Comparison of ENCODE assay signal across 8 cellular contexts in genomic region chr12:15882055-15882971, GRCh38. TPM values are rescaled to one million over a fixed set of nuclear protein-coding genes. Genes with fewer than 3 reads are reported as not detected.
DNase-seq lines count a peak whose midpoint lies in the region; ATAC-seq and TF ChIP-seq lines count a peak whose summit lies in the region.

Gene STRAP (plus strand): TSS chr12:15882387. CDS start chr12:15882708, 321 bp downstream.

- peak within 1 kb of the TSS; percentile 98 for H3K9ac ChIP-seq in mucosa of stomach (ENCODE audit: low read length)

- H3K36me3 ChIP-seq in mucosa of stomach (ENCODE audit: control insufficient read depth, insufficient read depth, low read length) = no peaks in the 10 kb centered on the region

- H3K36me3 Mint-ChIP-seq in activated T-cell treated with anti-CD3 and anti-CD28 coated beads, Interleukin-2, amount 50 U/mL, for 24 hours (ENCODE audit: low read depth) = peaks cover 55% of the 10 kb centered on the region

- no peaks in the 10 kb centered on the region for H3K9me3 ChIP-seq in mucosa of stomach (ENCODE audit: control insufficient read depth, low read length)

- H3K27ac Mint-ChIP-seq in activated T-cell treated with anti-CD3 and anti-CD28 coated beads, Interleukin-2, amount 50 U/mL, for 24 hours = peak within 1 kb of the TSS; percentile 99

- peak; percentile 91 for DNase-seq in DMS153 treated with DMSO at 0.1 percent for 48 hours (lab: John Stamatoyannopoulos, UW; ENCODE audit: unreplicated experiment)
- peak; percentile 99 for DNase-seq in KBM-7
- DNase-seq in activated T-cell treated with anti-CD3 and anti-CD28 coated beads, Interleukin-2, amount 50 U/mL, for 24 hours = peak; percentile 98
- DNase-seq in erythroblast (lab: John Stamatoyannopoulos, UW) = peak; percentile 99
- peak; percentile 92 to 95 for DNase-seq in stimulated activated CD8-positive, alpha-beta memory T cell treated with anti-CD3 and anti-CD28 coated beads, Interleukin-7, amount 100 ng/mL, for 1 hour (ENCODE audit: low read depth in 2 of 2)

- TF ChIP-seq POLR2A in erythroblast (IDR thresholded peaks at IDR 0.05; ENCODE audit: low read length) = peak; percentile 100

- H3K27me3 ChIP-seq in mucosa of stomach (ENCODE audit: control insufficient read depth, insufficient read depth, low read length) = no peaks in the 10 kb centered on the region

- H3K4me1 Mint-ChIP-seq in activated T-cell treated with anti-CD3 and anti-CD28 coated beads, Interleukin-2, amount 50 U/mL, for 24 hours (ENCODE audit: low read depth) = peaks cover 52% of the 10 kb centered on the region

- H3K27me3 Mint-ChIP-seq in activated T-cell treated with anti-CD3 and anti-CD28 coated beads, Interleukin-2, amount 50 U/mL, for 24 hours = no peaks in the 10 kb centered on the region

- peak within 1 kb of the TSS; percentile 97 for H3K4me3 Mint-ChIP-seq in activated T-cell treated with anti-CD3 and anti-CD28 coated beads, Interleukin-2, amount 50 U/mL, for 24 hours

- H3K4me3 ChIP-seq in mucosa of stomach (ENCODE audit: low read length) = peak within 1 kb of the TSS; percentile 96

- in situ Hi-C loops in KBM-7 (cut with MboI; ENCODE audit: low pct_unique_long_range_greater_than_20kb, low sequenced_read_pairs) = no loop called here

- H3K4me1 ChIP-seq in mucosa of stomach (ENCODE audit: control insufficient read depth, insufficient read depth, low read length) = peaks cover 6% of the 10 kb centered on the region

- peak; percentile 97 for ATAC-seq in GM21717 (IDR thresholded peaks at IDR 0.05; ENCODE audit: unreplicated experiment)

- no peaks in the 10 kb centered on the region for H3K9me3 Mint-ChIP-seq in activated T-cell treated with anti-CD3 and anti-CD28 coated beads, Interleukin-2, amount 50 U/mL, for 24 hours

TF ChIP-seq in PFSK-1, 5 proteins besides CTCF, POLR2A, EP300 and RAD21:
- TF ChIP-seq FOXP2 (optimal IDR thresholded peaks at IDR 0.05; ENCODE audit: borderline replicate concordance, extremely low read depth, extremely low read length, insufficient read depth) (peak; percentile 6), SIN3A (IDR thresholded peaks at IDR 0.05; ENCODE audit: borderline replicate concordance, insufficient read depth, low read length) (peak; percentile 88; the same call in 1 of the 2 replicates), TAF1 (IDR thresholded peaks at IDR 0.05; ENCODE audit: borderline replicate concordance, insufficient read depth, low read length) (peak; percentile 81; the same call in 1 of the 2 replicates), REST (IDR thresholded peaks at IDR 0.05; ENCODE audit: insufficient read depth in 1 of 2, low read depth in 2 of 2, low read length in 2 of 2) (peak in 1 of 2 experiments; percentile 11; a peak in 1 of 4 replicates), POLR2AphosphoS5 (IDR thresholded peaks at IDR 0.05; ENCODE audit: low read depth, low read length) (peak; percentile 97)

RNA-seq across cellular contexts. Expression of gene STRAP, which starts in this region (rescaled TPM):
- 139 TPM for polyA plus RNA-seq in PFSK-1 (2012; ENCODE audit: insufficient read length, low read depth)

Comparison
In these comparisons a context has a peak if more than half of its experiments do, and no peak if none do; other contexts are left out.
1. Peak in every context shown above with its lines: DNase-seq, ATAC-seq and H3K4me3 ChIP-seq.